ENCODE assay signal across 14 cellular contexts in genomic region chr12:132617822-132618682, GRCh38. TPM values are rescaled to one million over a fixed set of nuclear protein-coding genes. Genes with fewer than 3 reads are reported as not detected.
DNase-seq lines count a peak whose midpoint lies in the region; ATAC-seq, FAIRE-seq and TF ChIP-seq lines count a peak whose summit lies in the region.
"Had no signal": no experiment of that assay in that cellular context is flagged by ENCODE, and none has a peak within 500 bp of the region (broad histone marks: within the 10 kb centered on the region; RNA-seq: fewer than 3 reads in every experiment).

No MANE protein-coding gene starts in this region.

- peaks cover 26% of the 10 kb centered on the region for H3K27me3 Mint-ChIP-seq in T-helper 17 cell

- FAIRE-seq in kidney (lab: Jason Lieb, UNC), result no peak
- FAIRE-seq: D721Med had no signal

- DNase-seq in left ventricle myocardium inferior (no peak), Right ventricle myocardium superior (no peak), T-helper 17 cell (no peak), kidney (peak; percentile 80), upper lobe of right lung (no peak), KG1 (lab: John Stamatoyannopoulos, UW) (no peak), NCI-H446 (lab: John Stamatoyannopoulos, UW) (no peak)
- DNase-seq: activated CD4-positive, alpha-beta T cell treated with anti-CD3 and anti-CD28 coated beads for 36 hours; anterior cingulate cortex had no signal

- H3K36me3 ChIP-seq in left ventricle myocardium inferior (peaks cover 4% of the 10 kb centered on the region), kidney (ENCODE audit: control insufficient read depth in 1 of 2, insufficient read depth in 2 of 2, low read length in 2 of 2) (no peaks in the 10 kb centered on the region), upper lobe of right lung (no peaks in the 10 kb centered on the region)
- H3K36me3 ChIP-seq: thoracic aorta had no signal

- no peak overlapping the region for H3K9ac ChIP-seq in kidney (ENCODE audit: low read length in 2 of 2)

- H3K27ac ChIP-seq in left ventricle myocardium inferior (replicated peaks) (no peak overlapping the region), kidney (ENCODE audit: low read depth in 2 of 2, low read length in 2 of 2) (no peak overlapping the region), upper lobe of right lung (no peak overlapping the region)

- H3K4me3 Mint-ChIP-seq in T-helper 17 cell, result peak overlapping the region; percentile 67
- H3K4me3 Mint-ChIP-seq: activated CD4-positive, alpha-beta T cell treated with anti-CD3 and anti-CD28 coated beads for 36 hours had no signal

- H3K27ac Mint-ChIP-seq in T-helper 17 cell, result peak overlapping the region; percentile 14
- H3K27ac Mint-ChIP-seq: activated CD4-positive, alpha-beta T cell treated with anti-CD3 and anti-CD28 coated beads for 36 hours had no signal

- H3K4me3 ChIP-seq in left ventricle myocardium inferior, result peak overlapping the region; percentile 11
- no peak overlapping the region for H3K4me3 ChIP-seq in kidney (ENCODE audit: low read length in 2 of 2)
- peak overlapping the region; percentile 31 for H3K4me3 ChIP-seq in upper lobe of right lung
- H3K4me3 ChIP-seq: thoracic aorta had no signal

- peaks cover 23% of the 10 kb centered on the region for H3K4me1 ChIP-seq in left ventricle myocardium inferior
- peaks cover 0 to 3% of the 10 kb centered on the region in 2 donors for H3K4me1 ChIP-seq in kidney (ENCODE audit: control insufficient read depth in 1 of 2, insufficient read depth in 1 of 2, low read depth in 1 of 2, low read length in 2 of 2)
- peaks cover 5% of the 10 kb centered on the region for H3K4me1 ChIP-seq in upper lobe of right lung

- H3K27me3 ChIP-seq in left ventricle myocardium inferior (ENCODE audit: low read depth), result peaks cover 73% of the 10 kb centered on the region
- H3K27me3 ChIP-seq in upper lobe of right lung, result peaks cover 32% of the 10 kb centered on the region

- ATAC-seq in Right ventricle myocardium superior (ENCODE audit: poor library complexity) (no peak), T-helper 17 cell (no peak), upper lobe of right lung (no peak), GM19455 (IDR thresholded peaks at IDR 0.05; ENCODE audit: unreplicated experiment) (no peak)
- ATAC-seq: activated CD4-positive, alpha-beta T cell treated with anti-CD3 and anti-CD28 coated beads for 36 hours had no signal

- peaks cover 19% of the 10 kb centered on the region for H3K4me1 Mint-ChIP-seq in T-helper 17 cell

- peaks cover 16% of the 10 kb centered on the region for H3K9me3 ChIP-seq in left ventricle myocardium inferior (replicated peaks)
- peaks cover 11% of the 10 kb centered on the region for H3K9me3 ChIP-seq in T-helper 17 cell (ENCODE audit: control insufficient read depth, low read length, poor library complexity, severe bottlenecking)
- H3K9me3 ChIP-seq in kidney (ENCODE audit: control insufficient read depth in 1 of 2, low read length in 2 of 2), result peaks cover 0 to 5% of the 10 kb centered on the region in 2 donors
- H3K9me3 ChIP-seq in upper lobe of right lung, result no peaks in the 10 kb centered on the region

- no peak for TF ChIP-seq CTCF in left ventricle myocardium inferior (IDR thresholded peaks at IDR 0.05; ENCODE audit: borderline replicate concordance)
- no peak for TF ChIP-seq CTCF in kidney (IDR thresholded peaks at IDR 0.05; ENCODE audit: borderline replicate concordance, extremely low read depth, insufficient read depth)
- TF ChIP-seq CTCF in upper lobe of right lung (IDR thresholded peaks at IDR 0.05), result no peak

- intact Hi-C loops in left ventricle myocardium inferior (cut with micrococcal nuclease), result loop anchor here (10.0 kb wide), 1 partner anchor 203 kb away; no protein-coding TSS in a partner anchor
- intact Hi-C loops in Right ventricle myocardium superior (cut with DNase I), result no loop called here
- intact Hi-C loops in kidney (cut with DNase I), result loop anchor here (10.0 kb wide), 1 partner anchor 203 kb away; no protein-coding TSS in a partner anchor
- intact Hi-C loops in upper lobe of right lung (cut with DNase I), result loop anchor here (10.0 kb wide), 1 partner anchor 193 kb away; no protein-coding TSS in a partner anchor

- peaks cover 5% of the 10 kb centered on the region for H3K36me3 Mint-ChIP-seq in T-helper 17 cell (ENCODE audit: low read depth)

RNA-seq across cellular contexts. Expression of gene P2RX2, which starts 0.5 kb away (rescaled TPM):
- total RNA-seq in left ventricle myocardium inferior, result not detected
- total RNA-seq in Right ventricle myocardium superior, result not detected
- total RNA-seq in T-helper 17 cell, result not detected
- total RNA-seq in kidney, result 0.19 TPM
- 0.37 TPM for polyA plus RNA-seq in kidney (ENCODE audit: insufficient read depth, low read depth, low replicate concordance)
- 0.55 TPM for total RNA-seq in upper lobe of right lung
- total RNA-seq: activated CD4-positive, alpha-beta T cell treated with anti-CD3 and anti-CD28 coated beads for 36 hours; fibroblast of lung; thoracic aorta had no signal
- polyA plus RNA-seq: fibroblast of lung had no signal

RNA-seq across cellular contexts. Expression of gene LRCOL1, which starts 7.7 kb away (rescaled TPM):
- not detected for total RNA-seq in left ventricle myocardium inferior
- not detected for total RNA-seq in Right ventricle myocardium superior
- total RNA-seq in T-helper 17 cell, result not detected
- 1.8 TPM for total RNA-seq in kidney
- 1.0 TPM for polyA plus RNA-seq in kidney (ENCODE audit: insufficient read depth, low read depth, low replicate concordance)
- 1.8 TPM for total RNA-seq in upper lobe of right lung
- total RNA-seq: activated CD4-positive, alpha-beta T cell treated with anti-CD3 and anti-CD28 coated beads for 36 hours; mononuclear cell; thoracic aorta had no signal
- polyA plus RNA-seq: fibroblast of lung had no signal

Comparison
In these comparisons a context has a peak if more than half of its experiments do, and no peak if none do; other contexts are left out.
1. H3K4me3 ChIP-seq: peak in left ventricle myocardium inferior (single experiment) and upper lobe of right lung (single experiment); none in kidney (0 of 2).